ENCODE assay signal across 16 cellular contexts in genomic region chr1:55352801-55353180, GRCh38.
DNase-seq lines count a peak whose midpoint lies in the region; ATAC-seq and TF ChIP-seq lines count a peak whose summit lies in the region.
"Had no signal": no experiment of that assay in that cellular context is flagged by ENCODE, and none has a peak within 500 bp of the region (broad histone marks: within the 10 kb centered on the region; RNA-seq: fewer than 3 reads in every experiment).

No MANE protein-coding gene starts in this region.

- H3K4me1 ChIP-seq in right cardiac atrium (ENCODE audit: control insufficient read depth, insufficient read depth, low read length) (peaks cover 2% of the 10 kb centered on the region), esophagus muscularis mucosa (peaks cover 6 to 15% (median 11%) of the 10 kb centered on the region in 4 donors), skeletal muscle tissue (ENCODE audit: control insufficient read depth in 3 of 3, insufficient read depth in 3 of 3, low read length in 3 of 3) (peaks cover 11 to 23% (median 14%) of the 10 kb centered on the region in 3 donors), sigmoid colon (no peaks in the 10 kb centered on the region)

- ATAC-seq in Right ventricle myocardium inferior, result peak; percentile 50
- no peak for ATAC-seq in right cardiac atrium
- ATAC-seq: CD8-positive, alpha-beta T cell had no signal

- no peak overlapping the region for H3K4me3 ChIP-seq in right cardiac atrium (ENCODE audit: low read length)
- H3K4me3 ChIP-seq in esophagus muscularis mucosa, result no peak overlapping the region
- H3K4me3 ChIP-seq in skeletal muscle tissue (ENCODE audit: low read length in 3 of 3), result no peak overlapping the region
- no peak overlapping the region for H3K4me3 ChIP-seq in sigmoid colon

- no peak overlapping the region for H3K27ac ChIP-seq in right cardiac atrium (ENCODE audit: low read length)
- peak overlapping the region in 3 of 4 donors; percentile 6 to 54 (median 30) for H3K27ac ChIP-seq in esophagus muscularis mucosa (replicated peaks in 1 of 4)
- peak overlapping the region; percentile 10 for H3K27ac ChIP-seq in skeletal muscle tissue (ENCODE audit: low read depth, low read length)
- H3K27ac ChIP-seq in sigmoid colon, result peak overlapping the region in 2 of 4 donors; percentile 14 to 17
- H3K27ac ChIP-seq: 22Rv1 had no signal

- H3K9me3 ChIP-seq in right cardiac atrium (ENCODE audit: control insufficient read depth, low read length), result no peaks in the 10 kb centered on the region
- no peaks in the 10 kb centered on the region for H3K9me3 ChIP-seq in esophagus muscularis mucosa
- H3K9me3 ChIP-seq in skeletal muscle tissue (ENCODE audit: control insufficient read depth in 3 of 3, low read length in 3 of 3), result no peaks in the 10 kb centered on the region
- H3K9me3 ChIP-seq in sigmoid colon, result no peaks in the 10 kb centered on the region

- intact Hi-C loops in Right ventricle myocardium inferior (cut with DNase I), result no loop called here
- intact Hi-C loops in right cardiac atrium (cut with DNase I), result no loop called here
- intact Hi-C loops in esophagus muscularis mucosa (cut with DNase I), result no loop called here
- intact Hi-C loops in sigmoid colon (cut with DNase I), result no loop called here

- 45% methylated on average over 1 of the region's 1 CpG for WGBS in right cardiac atrium
- WGBS in esophagus muscularis mucosa, result 69% methylated on average over 1 of the region's 1 CpG
- 75 to 79% methylated on average over 1 of the region's 1 CpG for WGBS in sigmoid colon, 2 donors

- no peaks in the 10 kb centered on the region for H3K36me3 ChIP-seq in esophagus muscularis mucosa
- no peaks in the 10 kb centered on the region for H3K36me3 ChIP-seq in skeletal muscle tissue (ENCODE audit: control insufficient read depth in 3 of 3, insufficient read depth in 3 of 3, low read length in 3 of 3)
- H3K36me3 ChIP-seq in sigmoid colon, result no peaks in the 10 kb centered on the region

- no peak for DNase-seq in Right ventricle myocardium inferior (ENCODE audit: missing footprints)
- no peak for DNase-seq in right cardiac atrium
- DNase-seq in G401 (ENCODE audit: low spot score), result peak; percentile 91
- no peak for DNase-seq in esophagus muscularis mucosa (ENCODE audit: extremely low spot score)
- no peak for DNase-seq in activated CD4-positive, alpha-beta T cell treated with anti-CD3 and anti-CD28 coated beads, Interleukin-2, amount 50 U/mL, for 4 hours
- DNase-seq in activated CD4-positive, alpha-beta T cell treated with anti-CD3 and anti-CD28 coated beads for 1 hour, result no peak
- DNase-seq in sigmoid colon, result no peak
- DNase-seq: CD8-positive, alpha-beta T cell; COR-L47; DMS153; DMS79 treated with DMSO at 0.1 percent for 48 hours; GF-D8; HCEC 1CT; HFFc6 had no signal

- no peak overlapping the region for H3K9ac ChIP-seq in skeletal muscle tissue (ENCODE audit: low read depth in 1 of 3, low read length in 3 of 3)

- in situ Hi-C loops in G401 (cut with HindIII; ENCODE audit: low sequenced_read_pairs), result no loop called here

- TF ChIP-seq POLR2A in esophagus muscularis mucosa (IDR thresholded peaks at IDR 0.05; ENCODE audit: low read depth) (no peak), sigmoid colon (IDR thresholded peaks at IDR 0.05) (no peak)

- no peak for TF ChIP-seq CTCF in esophagus muscularis mucosa (IDR thresholded peaks at IDR 0.05)
- no peak for TF ChIP-seq CTCF in sigmoid colon (IDR thresholded peaks at IDR 0.05)

- no peak for TF ChIP-seq EP300 in esophagus muscularis mucosa (IDR thresholded peaks at IDR 0.05)
- no peak for TF ChIP-seq EP300 in sigmoid colon (IDR thresholded peaks at IDR 0.05)

- no peaks in the 10 kb centered on the region for H3K27me3 ChIP-seq in right cardiac atrium (ENCODE audit: control insufficient read depth, insufficient read depth)
- H3K27me3 ChIP-seq in esophagus muscularis mucosa, result no peaks in the 10 kb centered on the region
- no peaks in the 10 kb centered on the region for H3K27me3 ChIP-seq in skeletal muscle tissue (ENCODE audit: control insufficient read depth in 3 of 3, insufficient read depth in 3 of 3, low read length in 3 of 3)
- H3K27me3 ChIP-seq in sigmoid colon, result peaks cover 0 to 3% (median 0%) of the 10 kb centered on the region in 3 donors
